Comparison of ENCODE assay signal across 20 cellular contexts in the genomic region with DNA sequence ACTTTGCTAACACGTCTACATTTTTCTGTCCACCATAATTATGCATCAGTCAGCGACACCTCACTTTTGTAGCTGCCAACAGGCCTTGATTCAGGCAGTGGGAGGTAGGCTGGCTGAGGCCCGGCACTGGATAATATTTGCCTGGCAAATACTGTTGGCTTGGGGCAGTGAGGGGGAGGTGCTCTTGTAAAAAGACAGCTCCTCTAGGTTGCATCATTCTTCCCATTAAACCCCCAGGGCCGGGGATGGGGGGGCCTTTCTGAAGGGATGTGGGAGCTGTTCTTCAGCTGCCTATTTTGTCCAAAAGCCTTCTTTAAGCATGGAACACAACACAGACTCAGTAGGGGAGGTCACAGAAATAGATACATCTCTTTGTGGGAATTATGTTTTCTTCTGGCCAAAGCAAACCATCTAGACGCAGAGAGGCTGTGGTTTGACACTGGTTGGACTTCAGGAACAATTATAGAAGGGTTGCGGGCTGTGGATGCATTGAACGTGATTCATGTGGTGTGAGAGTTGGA.
A peak's percentile ranks its signal among the peaks of the same experiment; 100 is the strongest.
DNase-seq lines count a peak whose midpoint lies in the region; ATAC-seq and TF ChIP-seq lines count a peak whose summit lies in the region.
"Had no signal": no experiment of that assay in that cellular context is flagged by ENCODE, and none has a peak within 500 bp of the region (broad histone marks: within the 10 kb centered on the region; RNA-seq: fewer than 3 reads in every experiment).

No MANE protein-coding gene starts in this region.

- no peaks in the 10 kb centered on the region for H3K9me3 Mint-ChIP-seq in glutamatergic neuron (ENCODE audit: unreplicated experiment)
- no peaks in the 10 kb centered on the region for H3K9me3 Mint-ChIP-seq in activated naive CD8-positive, alpha-beta T cell treated with anti-CD3 and anti-CD28 coated beads, Interleukin-2, amount 50 U/mL, for 24 hours
- H3K9me3 Mint-ChIP-seq: activated T-helper 2 cell treated with anti-CD3 and anti-CD28 coated beads, Interferon-gamma antibody, Interleukin-2, Interleukin-4, amounts not matched to agents 10 μg/mL and 5 μg/mL and 100 μg/mL, durations not matched to agents 14 hours and 24 hours and 36 hours had no signal

- DNase-seq in Right ventricle myocardium superior (peak; percentile 52), right atrium auricular region (ENCODE audit: low spot score) (no peak), brain pericyte (ENCODE audit: low read depth, low spot score) (peak; percentile 73), left lung (no peak), glutamatergic neuron (no peak)
- DNase-seq in activated naive CD8-positive, alpha-beta T cell treated with anti-CD3 and anti-CD28 coated beads, Interleukin-2, amount 50 U/mL, for 24 hours: no peak
- DNase-seq: DMS79, hippocampal formation, mesenchymal stem cell, natural killer cell, NCI-H2029 treated with DMSO at 0.1 percent for 48 hours, NCI-H524, SJCRH30 had no signal

- H3K27ac Mint-ChIP-seq in glutamatergic neuron (ENCODE audit: unreplicated experiment): no peak overlapping the region
- H3K27ac Mint-ChIP-seq in activated naive CD8-positive, alpha-beta T cell treated with anti-CD3 and anti-CD28 coated beads, Interleukin-2, amount 50 U/mL, for 24 hours: no peak overlapping the region
- H3K27ac Mint-ChIP-seq: activated T-helper 2 cell treated with anti-CD3 and anti-CD28 coated beads, Interferon-gamma antibody, Interleukin-2, Interleukin-4, amounts not matched to agents 10 μg/mL and 5 μg/mL and 100 μg/mL, durations not matched to agents 14 hours and 24 hours and 36 hours; IgD-negative memory B cell; natural killer cell had no signal

- H3K36me3 ChIP-seq in right atrium auricular region: no peaks in the 10 kb centered on the region
- no peaks in the 10 kb centered on the region for H3K36me3 ChIP-seq in left lung
- H3K36me3 ChIP-seq: prostate gland, SJCRH30, thoracic aorta had no signal

- intact Hi-C loops in Right ventricle myocardium superior (cut with DNase I) (no loop called here), left lung (cut with DNase I) (no loop called here)

- H3K27me3 Mint-ChIP-seq in glutamatergic neuron (ENCODE audit: unreplicated experiment): no peaks in the 10 kb centered on the region
- H3K27me3 Mint-ChIP-seq in activated naive CD8-positive, alpha-beta T cell treated with anti-CD3 and anti-CD28 coated beads, Interleukin-2, amount 50 U/mL, for 24 hours: no peaks in the 10 kb centered on the region

- ATAC-seq in Right ventricle myocardium superior (ENCODE audit: poor library complexity): peak; percentile 29
- ATAC-seq in left lung: peak; percentile 24
- ATAC-seq in HG03025 (IDR thresholded peaks at IDR 0.05; ENCODE audit: low FRiP score, unreplicated experiment): no peak
- ATAC-seq in activated naive CD8-positive, alpha-beta T cell treated with anti-CD3 and anti-CD28 coated beads, Interleukin-2, amount 50 U/mL, for 24 hours: no peak
- ATAC-seq in GM18870 (IDR thresholded peaks at IDR 0.05; ENCODE audit: unreplicated experiment): no peak
- ATAC-seq: natural killer cell had no signal

- H3K4me1 ChIP-seq in right atrium auricular region (no peaks in the 10 kb centered on the region), left lung (no peaks in the 10 kb centered on the region)
- H3K4me1 ChIP-seq: prostate gland, SJCRH30 had no signal

- H3K27ac ChIP-seq in right atrium auricular region: no peak overlapping the region
- no peak overlapping the region for H3K27ac ChIP-seq in left lung
- H3K27ac ChIP-seq: C4-2B, prostate gland, SJCRH30, thoracic aorta had no signal

- TF ChIP-seq CTCF in right atrium auricular region (IDR thresholded peaks at IDR 0.05) (no peak), left lung (IDR thresholded peaks at IDR 0.05) (no peak), glutamatergic neuron (IDR thresholded peaks at IDR 0.05; ENCODE audit: partially characterized antibody, unreplicated experiment) (no peak)

- peaks cover 7% of the 10 kb centered on the region for H3K4me1 Mint-ChIP-seq in glutamatergic neuron (ENCODE audit: low read depth, unreplicated experiment)
- no peaks in the 10 kb centered on the region for H3K4me1 Mint-ChIP-seq in activated naive CD8-positive, alpha-beta T cell treated with anti-CD3 and anti-CD28 coated beads, Interleukin-2, amount 50 U/mL, for 24 hours
- H3K4me1 Mint-ChIP-seq: IgD-negative memory B cell, natural killer cell had no signal

- H3K4me3 Mint-ChIP-seq in glutamatergic neuron (ENCODE audit: unreplicated experiment): no peak overlapping the region
- H3K4me3 Mint-ChIP-seq in activated naive CD8-positive, alpha-beta T cell treated with anti-CD3 and anti-CD28 coated beads, Interleukin-2, amount 50 U/mL, for 24 hours: no peak overlapping the region
- H3K4me3 Mint-ChIP-seq: IgD-negative memory B cell, natural killer cell had no signal

- H3K9me3 ChIP-seq in right atrium auricular region (no peaks in the 10 kb centered on the region), left lung (no peaks in the 10 kb centered on the region)
- H3K9me3 ChIP-seq: prostate gland, SJCRH30, thoracic aorta had no signal

- H3K4me3 ChIP-seq in right atrium auricular region (no peak overlapping the region), left lung (no peak overlapping the region)
- H3K4me3 ChIP-seq: prostate gland, SJCRH30, thoracic aorta had no signal

- H3K36me3 Mint-ChIP-seq in glutamatergic neuron (ENCODE audit: unreplicated experiment): no peaks in the 10 kb centered on the region
- no peaks in the 10 kb centered on the region for H3K36me3 Mint-ChIP-seq in activated naive CD8-positive, alpha-beta T cell treated with anti-CD3 and anti-CD28 coated beads, Interleukin-2, amount 50 U/mL, for 24 hours (ENCODE audit: low read depth)
- H3K36me3 Mint-ChIP-seq: IgD-negative memory B cell, natural killer cell had no signal

- no peaks in the 10 kb centered on the region for H3K27me3 ChIP-seq in right atrium auricular region
- no peaks in the 10 kb centered on the region for H3K27me3 ChIP-seq in left lung

Comparison
In these comparisons a context has a peak if more than half of its experiments do, and no peak if none do; other contexts are left out.
1. DNase-seq: peak in Right ventricle myocardium superior (single experiment) and brain pericyte (single experiment); none in right atrium auricular region (single experiment), left lung (0 of 2), glutamatergic neuron (single experiment) and activated naive CD8-positive, alpha-beta T cell treated with anti-CD3 and anti-CD28 coated beads, Interleukin-2, amount 50 U/mL, for 24 hours (single experiment).
2. ATAC-seq: peak in Right ventricle myocardium superior (single experiment) and left lung (single experiment); none in HG03025 (single experiment), activated naive CD8-positive, alpha-beta T cell treated with anti-CD3 and anti-CD28 coated beads, Interleukin-2, amount 50 U/mL, for 24 hours (single experiment) and GM18870 (single experiment).